In genomic region chr6:108565091-108565766, GRCh38 we compare ENCODE assay signal across 1 cellular context.
A peak's percentile ranks its signal among the peaks of the same experiment; 100 is the strongest.
TF ChIP-seq lines count a peak whose summit lies in the region.

No MANE protein-coding gene starts in this region.

TF ChIP-seq in GM12878, 131 proteins besides CTCF, POLR2A, EP300 and RAD21 (continued from another document and continues in another):
- TF ChIP-seq SKIL (IDR thresholded peaks at IDR 0.05; ENCODE audit: low read depth, poor library complexity, severe bottlenecking) (peak; percentile 85), PKNOX1 (IDR thresholded peaks at IDR 0.05) (peak; percentile 72), NRF1 (conservative IDR thresholded peaks at IDR 0.05; ENCODE audit: low read depth, low read length) (no peak), IRF4 (IDR thresholded peaks at IDR 0.05; ENCODE audit: low read depth, low read length) (peak; percentile 86), PML (IDR thresholded peaks at IDR 0.05; ENCODE audit: low read length) (0 out of 2 replicates have a peak, but pooled peaks have one; percentile 25), ZNF384 (IDR thresholded peaks at IDR 0.05; ENCODE audit: borderline replicate concordance, low read depth, low read length) (no peak), POLR2AphosphoS2 (IDR thresholded peaks at IDR 0.05; ENCODE audit: low read depth, low read length) (no peak), ZBTB33 (IDR thresholded peaks at IDR 0.05) (no peak), TCF3 (IDR thresholded peaks at IDR 0.05; ENCODE audit: borderline replicate concordance, insufficient read depth, low read depth, low read length) (0 out of 2 replicates have a peak, but pooled peaks have one; percentile 51), FOS (IDR thresholded peaks at IDR 0.05; ENCODE audit: borderline replicate concordance, extremely low read depth, insufficient read length) (no peak), ZNF622 (IDR thresholded peaks at IDR 0.05) (no peak), TAF1 (IDR thresholded peaks at IDR 0.05; ENCODE audit: borderline replicate concordance, low read depth, low read length) (no peak), ETV6 (conservative IDR thresholded peaks at IDR 0.05 in 1 of 2, IDR thresholded peaks at IDR 0.05 in 1 of 2; ENCODE audit: borderline replicate concordance in 1 of 2, low read depth in 1 of 2) (peak in 1 of 2 experiments; percentile 71; a peak in 1 of 4 replicates), IRF3 (IDR thresholded peaks at IDR 0.05) (no peak), RELA (IDR thresholded peaks at IDR 0.05; ENCODE audit: borderline replicate concordance, partially characterized antibody) (no peak), CHD2 (IDR thresholded peaks at IDR 0.05; ENCODE audit: borderline replicate concordance, low read depth, low read length) (peak; percentile 39; the same call in 1 of the 2 replicates), POU2F2 (IDR thresholded peaks at IDR 0.05; ENCODE audit: borderline replicate concordance, low read depth, low read length) (peak; percentile 67; the same call in 2 of the 3 replicates), BMI1 (IDR thresholded peaks at IDR 0.05; ENCODE audit: borderline replicate concordance) (peak; percentile 50; the same call in 1 of the 2 replicates), SMAD1 (IDR thresholded peaks at IDR 0.05; ENCODE audit: low read depth, partially characterized antibody) (peak; percentile 74), TCF7 (IDR thresholded peaks at IDR 0.05; ENCODE audit: borderline replicate concordance) (peak; percentile 66; the same call in 1 of the 2 replicates), KAT2A (conservative IDR thresholded peaks at IDR 0.05; ENCODE audit: control insufficient read depth, low read depth, low read length) (no peak), MYC (IDR thresholded peaks at IDR 0.05; ENCODE audit: insufficient read depth, insufficient read length, insufficient replicate concordance, low read length, severe bottlenecking) (no peak), EED (IDR thresholded peaks at IDR 0.05; ENCODE audit: low read depth) (peak; percentile 77), CEBPB (IDR thresholded peaks at IDR 0.05; ENCODE audit: borderline replicate concordance in 1 of 2, low read depth in 2 of 2, low read length in 2 of 2) (no peak; a peak in 1 of 4 replicates), JUNB (IDR thresholded peaks at IDR 0.05) (peak; percentile 73), ZZZ3 (IDR thresholded peaks at IDR 0.05; ENCODE audit: control insufficient read depth, insufficient read length, low read depth) (no peak), MEF2B (IDR thresholded peaks at IDR 0.05; ENCODE audit: partially characterized antibody, poor library complexity, severe bottlenecking) (peak; percentile 86), NKRF (conservative IDR thresholded peaks at IDR 0.05) (peak; percentile 40; the same call in 1 of the 2 replicates), JUND (IDR thresholded peaks at IDR 0.05; ENCODE audit: low read depth, low read length) (peak; percentile 38; the same call in 1 of the 2 replicates), TBL1XR1 (IDR thresholded peaks at IDR 0.05; ENCODE audit: low read depth, low read length) (peak; percentile 97), HDGF (IDR thresholded peaks at IDR 0.05) (no peak), GATAD2B (conservative IDR thresholded peaks at IDR 0.05; ENCODE audit: low read depth) (peak; percentile 80), IKZF1 (conservative IDR thresholded peaks at IDR 0.05) (peak; percentile 91), ATF3 (IDR thresholded peaks at IDR 0.05; ENCODE audit: borderline replicate concordance, extremely low read depth, low read depth, low read length) (no peak), PAX5 (IDR thresholded peaks at IDR 0.05; ENCODE audit: borderline replicate concordance, low read depth, low read length) (peak; percentile 90), ZNF592 (IDR thresholded peaks at IDR 0.05) (no peak), SUPT20H (IDR thresholded peaks at IDR 0.05; ENCODE audit: borderline replicate concordance, control insufficient read depth, low read depth, low read length) (no peak), E4F1 (IDR thresholded peaks at IDR 0.05; ENCODE audit: borderline replicate concordance, partially characterized antibody) (no peak), REST (IDR thresholded peaks at IDR 0.05; ENCODE audit: low read depth, low read length) (no peak), NFIC (IDR thresholded peaks at IDR 0.05; ENCODE audit: low read depth, low read length) (peak; percentile 77)
